8 cellular contexts compared by ENCODE assay signal in the genomic region with DNA sequence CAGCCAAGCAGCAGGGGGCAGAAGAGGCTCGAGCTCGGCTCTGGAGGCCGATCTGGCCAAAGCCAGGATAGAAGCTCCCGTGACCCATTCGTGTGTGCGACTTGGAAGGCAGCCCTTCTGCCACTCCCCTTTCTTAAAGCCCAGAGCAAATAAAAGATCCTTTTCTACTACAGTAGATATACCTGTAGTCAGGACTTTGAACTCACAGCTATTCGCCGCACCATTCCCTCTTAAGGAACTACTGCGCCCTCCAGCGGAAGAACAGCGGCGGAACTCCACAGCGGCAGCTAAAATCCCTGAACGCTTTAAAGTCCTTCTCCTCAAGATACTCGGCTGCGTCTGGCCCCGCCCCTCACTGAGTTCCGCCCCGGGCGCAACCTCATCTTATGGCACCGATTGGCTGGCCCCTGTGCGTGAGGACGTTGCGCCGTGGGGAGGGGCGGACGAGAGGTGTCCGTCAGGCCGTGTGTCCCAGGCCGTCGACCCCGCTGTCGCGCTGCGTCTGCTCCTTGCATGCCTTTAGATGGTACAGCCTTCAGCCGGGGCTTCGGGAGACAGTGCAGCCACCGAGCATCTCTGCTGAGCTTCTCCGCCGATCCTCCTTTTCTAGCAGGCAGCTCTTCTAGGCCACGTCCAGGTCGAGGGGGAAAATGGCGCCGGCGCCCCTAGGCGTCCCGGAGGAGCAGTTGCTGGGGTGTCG. TPM values are rescaled to one million over a fixed set of nuclear protein-coding genes. Genes with fewer than 3 reads are reported as not detected.
A peak's percentile ranks its signal among the peaks of the same experiment; 100 is the strongest.
DNase-seq lines count a peak whose midpoint lies in the region; ATAC-seq and TF ChIP-seq lines count a peak whose summit lies in the region.

A gene with protein sequence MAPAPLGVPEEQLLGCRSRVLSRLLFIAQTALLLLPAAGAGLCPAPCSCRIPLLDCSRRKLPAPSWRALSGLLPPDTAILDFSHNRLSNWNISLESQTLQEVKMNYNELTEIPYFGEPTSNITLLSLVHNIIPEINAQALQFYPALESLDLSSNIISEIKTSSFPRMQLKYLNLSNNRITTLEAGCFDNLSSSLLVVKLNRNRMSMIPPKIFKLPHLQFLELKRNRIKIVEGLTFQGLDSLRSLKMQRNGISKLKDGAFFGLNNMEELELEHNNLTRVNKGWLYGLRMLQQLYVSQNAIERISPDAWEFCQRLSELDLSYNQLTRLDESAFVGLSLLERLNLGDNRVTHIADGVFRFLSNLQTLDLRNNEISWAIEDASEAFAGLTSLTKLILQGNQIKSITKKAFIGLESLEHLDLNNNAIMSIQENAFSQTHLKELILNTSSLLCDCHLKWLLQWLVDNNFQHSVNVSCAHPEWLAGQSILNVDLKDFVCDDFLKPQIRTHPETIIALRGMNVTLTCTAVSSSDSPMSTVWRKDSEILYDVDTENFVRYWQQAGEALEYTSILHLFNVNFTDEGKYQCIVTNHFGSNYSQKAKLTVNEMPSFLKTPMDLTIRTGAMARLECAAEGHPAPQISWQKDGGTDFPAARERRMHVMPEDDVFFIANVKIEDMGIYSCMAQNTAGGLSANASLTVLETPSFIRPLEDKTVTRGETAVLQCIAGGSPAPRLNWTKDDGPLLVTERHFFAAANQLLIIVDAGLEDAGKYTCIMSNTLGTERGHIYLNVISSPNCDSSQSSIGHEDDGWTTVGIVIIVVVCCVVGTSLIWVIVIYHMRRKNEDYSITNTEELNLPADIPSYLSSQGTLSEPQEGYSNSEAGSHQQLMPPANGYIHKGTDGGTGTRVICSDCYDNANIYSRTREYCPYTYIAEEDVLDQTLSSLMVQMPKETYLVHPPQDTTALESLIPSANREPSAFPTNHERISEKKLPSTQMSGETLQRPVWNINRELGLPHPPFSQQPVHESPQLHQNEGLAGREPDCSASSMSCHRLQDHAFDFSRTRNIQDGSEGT (plus strand): TSS at position 442 of the 700 bp plus-strand sequence. CDS start 209 bp downstream, at position 651.

- no peaks in the 10 kb centered on the region for H3K27me3 Mint-ChIP-seq in CD14-positive monocyte (ENCODE audit: low read depth in 3 of 3)
- no peaks in the 10 kb centered on the region for H3K27me3 Mint-ChIP-seq in activated CD4-positive, alpha-beta T cell treated with anti-CD3 and anti-CD28 coated beads, Interleukin-2, amount 10 ng/mL, durations not matched to agents 7 days and 5 days

- intact Hi-C loops in CD14-positive monocyte (cut with micrococcal nuclease): loop anchor here (5.0 to 10.0 kb wide), 3 partner anchors 118 to 356 kb away; a partner anchor contains a TSS

- H3K36me3 Mint-ChIP-seq in CD14-positive monocyte: peaks cover 3 to 13% of the 10 kb centered on the region in 2 donors
- H3K36me3 Mint-ChIP-seq in activated CD4-positive, alpha-beta T cell treated with anti-CD3 and anti-CD28 coated beads, Interleukin-2, amount 10 ng/mL, durations not matched to agents 7 days and 5 days (ENCODE audit: low read depth): peaks cover 3% of the 10 kb centered on the region

- ATAC-seq in GM19351 (IDR thresholded peaks at IDR 0.05; ENCODE audit: unreplicated experiment) (peak; percentile 93), HG03521 (IDR thresholded peaks at IDR 0.05; ENCODE audit: unreplicated experiment) (peak; percentile 95), left lobe of liver (peak; percentile 96)

- peak within 1 kb of the TSS; percentile 95 to 98 (median 97) for H3K27ac Mint-ChIP-seq in CD14-positive monocyte
- H3K27ac Mint-ChIP-seq in activated CD4-positive, alpha-beta T cell treated with anti-CD3 and anti-CD28 coated beads, Interleukin-2, amount 10 ng/mL, durations not matched to agents 7 days and 5 days: peak within 1 kb of the TSS; percentile 93

- TF ChIP-seq CTCF in CD14-positive monocyte (IDR thresholded peaks at IDR 0.05): peak; percentile 99

- DNase-seq in CD14-positive monocyte (ENCODE audit: low spot score) (peak; percentile 96), NCI-H69 (lab: John Stamatoyannopoulos, UW) (peak; percentile 96), dedifferentiated amniotic fluid mesenchymal stem cell (ENCODE audit: extremely low spot score) (peak; percentile 99), left lobe of liver (ENCODE audit: low spot score) (peak; percentile 98)
- peak; percentile 99 for DNase-seq in activated CD4-positive, alpha-beta T cell treated with anti-CD3 and anti-CD28 coated beads, Interleukin-2, amount 10 ng/mL, durations not matched to agents 7 days and 5 days
- peak; percentile 97 for DNase-seq in stimulated activated CD4-positive, alpha-beta T cell treated with anti-CD3 and anti-CD28 coated beads, Interleukin-2, amount 100 ng/mL, for 4 hours (ENCODE audit: low read depth)

- POLR2A ChIA-PET in activated CD4-positive, alpha-beta T cell treated with anti-CD3 and anti-CD28 coated beads, Interleukin-2, amount 10 ng/mL, durations not matched to agents 7 days and 5 days (lab: Charles Lee): interaction anchor here (2.2 kb wide), 1 partner anchor 117 kb away, joined by 6 read pairs; a partner anchor contains a TSS

- CTCF ChIA-PET in activated CD4-positive, alpha-beta T cell treated with anti-CD3 and anti-CD28 coated beads, Interleukin-2, amount 10 ng/mL, durations not matched to agents 7 days and 5 days (lab: Charles Lee): interaction anchor here (0.5 to 2.7 kb wide), 52 partner anchors 9 to 690 kb away, joined by 3 to 37 read pairs (median 5); a partner anchor contains a TSS

- peaks cover 30% of the 10 kb centered on the region for H3K4me1 Mint-ChIP-seq in CD14-positive monocyte
- H3K4me1 Mint-ChIP-seq in activated CD4-positive, alpha-beta T cell treated with anti-CD3 and anti-CD28 coated beads, Interleukin-2, amount 10 ng/mL, durations not matched to agents 7 days and 5 days: peaks cover 32% of the 10 kb centered on the region

- no peaks in the 10 kb centered on the region for H3K9me3 Mint-ChIP-seq in CD14-positive monocyte
- H3K9me3 Mint-ChIP-seq in activated CD4-positive, alpha-beta T cell treated with anti-CD3 and anti-CD28 coated beads, Interleukin-2, amount 10 ng/mL, durations not matched to agents 7 days and 5 days: no peaks in the 10 kb centered on the region

- peak within 1 kb of the TSS; percentile 94 to 98 for H3K4me3 Mint-ChIP-seq in CD14-positive monocyte
- H3K4me3 Mint-ChIP-seq in activated CD4-positive, alpha-beta T cell treated with anti-CD3 and anti-CD28 coated beads, Interleukin-2, amount 10 ng/mL, durations not matched to agents 7 days and 5 days: peak within 1 kb of the TSS; percentile 96

RNA-seq across cellular contexts. Expression of the gene that starts here (rescaled TPM):
- polyA plus RNA-seq in CD14-positive monocyte: under 1 TPM; 0.93 to 0.96 TPM
- total RNA-seq in activated CD4-positive, alpha-beta T cell treated with anti-CD3 and anti-CD28 coated beads, Interleukin-2, amount 10 ng/mL, durations not matched to agents 7 days and 5 days: 10 to 100 TPM; 13.0 to 13.8 TPM
- total RNA-seq in left lobe of liver: 4.9 TPM

Comparison
In these comparisons a context has a peak if more than half of its experiments do, and no peak if none do; other contexts are left out.
1. Peak in every context shown above with its lines: DNase-seq and ATAC-seq.
2. Peak in DNase-seq in CD14-positive monocyte; RNA of the gene not detected or under 1 TPM.